ENCODE assay signal across 26 cellular contexts in genomic region chr2:433216-433615, GRCh38.
"Had no signal": no experiment of that assay in that cellular context is flagged by ENCODE, and none has a peak within 500 bp of the region (broad histone marks: within the 10 kb centered on the region; RNA-seq: fewer than 3 reads in every experiment).

No MANE protein-coding gene starts in this region.

- H3K27me3 Mint-ChIP-seq: naive B cell; stimulated activated naive CD8-positive, alpha-beta T cell treated with anti-CD3 and anti-CD28 coated beads, Interleukin-15, Interleukin-2, amounts not matched to agents 100 ng/mL and 50 ng/mL, for 24 hours had no signal

- H3K27me3 ChIP-seq: neural progenitor cell, ovary, suprapubic skin had no signal

- H3K36me3 Mint-ChIP-seq: mesothelial cell of epicardium, natural killer cell, neural progenitor cell had no signal

- H3K9ac ChIP-seq: neural progenitor cell had no signal

- H3K9me3 ChIP-seq: left ventricle myocardium inferior, ovary, prostate gland, suprapubic skin, thoracic aorta, tibial artery, upper lobe of right lung had no signal

- H2AFZ ChIP-seq: neural progenitor cell had no signal

- H3K36me3 ChIP-seq: left ventricle myocardium inferior, neural progenitor cell, ovary, prostate gland, suprapubic skin, thoracic aorta, tibial artery, upper lobe of right lung had no signal

- H3K4me1 ChIP-seq: left ventricle myocardium inferior, prostate gland, suprapubic skin, tibial artery had no signal

- ATAC-seq: natural killer cell, right cardiac atrium, sciatic nerve, upper lobe of right lung had no signal

- H3K9me3 Mint-ChIP-seq: mesothelial cell of epicardium; natural killer cell; neural progenitor cell; stimulated activated naive CD8-positive, alpha-beta T cell treated with anti-CD3 and anti-CD28 coated beads, Interleukin-15, Interleukin-2, amounts not matched to agents 100 ng/mL and 50 ng/mL, for 24 hours had no signal

- H3K27ac ChIP-seq: left ventricle myocardium inferior, neural progenitor cell, ovary, prostate gland, skin epidermis, suprapubic skin, thoracic aorta, tibial artery, upper lobe of right lung had no signal

- H3K4me3 ChIP-seq: left ventricle myocardium inferior, lung, neural progenitor cell, ovary, prostate gland, skin epidermis, suprapubic skin, thoracic aorta, tibial artery, upper lobe of right lung had no signal

- H3K4me3 Mint-ChIP-seq: immature natural killer cell; mesothelial cell of epicardium; natural killer cell; nephron progenitor cell; neural progenitor cell; stimulated activated naive CD8-positive, alpha-beta T cell treated with anti-CD3 and anti-CD28 coated beads, Interleukin-15, Interleukin-2, amounts not matched to agents 100 ng/mL and 50 ng/mL, for 24 hours had no signal

- DNase-seq: hypothalamus; immature natural killer cell; left ventricle myocardium inferior; mesendoderm; naive B cell; natural killer cell; nephron progenitor cell; ovary; retina; right cardiac atrium; stimulated activated CD4-positive, alpha-beta T cell treated with anti-CD3 and anti-CD28 coated beads, Interleukin-12 subunit alpha, Interleukin-12 subunit beta, amount 100 ng/mL, for 4 hours; stimulated activated CD4-positive, alpha-beta T cell treated with anti-CD3 and anti-CD28 coated beads, Interleukin-15, amount 100 ng/mL, for 24 hours; stimulated activated CD4-positive, alpha-beta T cell treated with anti-CD3 and anti-CD28 coated beads, Interleukin-2, amount 100 ng/mL, for 24 hours; stimulated activated CD4-positive, alpha-beta T cell treated with anti-CD3 and anti-CD28 coated beads, Interleukin-4, amount 100 ng/mL, for 1 hour; stimulated activated naive CD4-positive, alpha-beta T cell; tibial artery; upper lobe of right lung had no signal

- H3K27ac Mint-ChIP-seq: mesothelial cell of epicardium; nephron progenitor cell; neural progenitor cell; stimulated activated naive CD8-positive, alpha-beta T cell treated with anti-CD3 and anti-CD28 coated beads, Interleukin-15, Interleukin-2, amounts not matched to agents 100 ng/mL and 50 ng/mL, for 24 hours had no signal
